ENCODE assay signal across 1 cellular context in the genomic region with DNA sequence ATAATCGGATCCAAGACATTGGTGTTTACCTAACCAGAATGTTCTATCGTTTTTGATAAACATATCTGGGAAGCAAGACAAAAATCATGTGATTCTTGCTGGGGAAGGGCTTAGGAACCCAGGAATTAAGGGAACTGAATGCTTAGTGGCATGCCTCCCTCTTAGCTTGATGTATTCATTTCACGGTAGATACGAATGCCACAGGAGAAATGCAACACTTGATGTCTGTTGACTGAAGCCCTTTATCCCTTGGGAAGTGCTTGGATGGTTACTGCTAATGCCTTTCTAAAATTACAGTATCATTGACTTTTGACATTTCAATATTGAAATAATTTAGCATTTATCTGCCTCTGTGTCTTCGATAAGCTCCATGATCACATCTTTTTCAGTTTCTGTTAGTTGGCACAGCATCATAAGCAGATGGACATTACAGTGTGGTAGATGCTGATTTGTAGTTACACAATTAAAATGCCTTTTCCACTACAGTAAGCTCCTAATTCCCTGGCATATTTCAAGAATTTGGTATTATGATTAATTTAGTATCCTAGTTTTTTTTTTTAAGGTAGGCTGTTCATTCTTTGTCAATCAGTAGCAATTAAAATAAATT.
TF ChIP-seq lines count a peak whose summit lies in the region.

No MANE protein-coding gene starts in this region.

TF ChIP-seq in WTC11, 78 proteins besides CTCF, POLR2A, EP300 and RAD21 (continued from another document):
- TF ChIP-seq, protein P1, sequence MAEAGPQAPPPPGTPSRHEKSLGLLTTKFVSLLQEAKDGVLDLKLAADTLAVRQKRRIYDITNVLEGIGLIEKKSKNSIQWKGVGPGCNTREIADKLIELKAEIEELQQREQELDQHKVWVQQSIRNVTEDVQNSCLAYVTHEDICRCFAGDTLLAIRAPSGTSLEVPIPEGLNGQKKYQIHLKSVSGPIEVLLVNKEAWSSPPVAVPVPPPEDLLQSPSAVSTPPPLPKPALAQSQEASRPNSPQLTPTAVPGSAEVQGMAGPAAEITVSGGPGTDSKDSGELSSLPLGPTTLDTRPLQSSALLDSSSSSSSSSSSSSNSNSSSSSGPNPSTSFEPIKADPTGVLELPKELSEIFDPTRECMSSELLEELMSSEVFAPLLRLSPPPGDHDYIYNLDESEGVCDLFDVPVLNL (CRISPR knock-in tag; IDR thresholded peaks at IDR 0.05; ENCODE audit: borderline replicate concordance, low read depth): no peak
- TF ChIP-seq OVOL2 (CRISPR knock-in tag; IDR thresholded peaks at IDR 0.05; ENCODE audit: borderline replicate concordance) (no peak), ZNF121 (CRISPR knock-in tag; IDR thresholded peaks at IDR 0.05) (no peak)
- TF ChIP-seq, protein P2, sequence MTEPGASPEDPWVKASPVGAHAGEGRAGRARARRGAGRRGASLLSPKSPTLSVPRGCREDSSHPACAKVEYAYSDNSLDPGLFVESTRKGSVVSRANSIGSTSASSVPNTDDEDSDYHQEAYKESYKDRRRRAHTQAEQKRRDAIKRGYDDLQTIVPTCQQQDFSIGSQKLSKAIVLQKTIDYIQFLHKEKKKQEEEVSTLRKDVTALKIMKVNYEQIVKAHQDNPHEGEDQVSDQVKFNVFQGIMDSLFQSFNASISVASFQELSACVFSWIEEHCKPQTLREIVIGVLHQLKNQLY (CRISPR knock-in tag; IDR thresholded peaks at IDR 0.05): no peak
TF ChIP-seq in WTC11: peak in this region for 0.
